ENCODE assay signal across 8 cellular contexts in the genomic region with DNA sequence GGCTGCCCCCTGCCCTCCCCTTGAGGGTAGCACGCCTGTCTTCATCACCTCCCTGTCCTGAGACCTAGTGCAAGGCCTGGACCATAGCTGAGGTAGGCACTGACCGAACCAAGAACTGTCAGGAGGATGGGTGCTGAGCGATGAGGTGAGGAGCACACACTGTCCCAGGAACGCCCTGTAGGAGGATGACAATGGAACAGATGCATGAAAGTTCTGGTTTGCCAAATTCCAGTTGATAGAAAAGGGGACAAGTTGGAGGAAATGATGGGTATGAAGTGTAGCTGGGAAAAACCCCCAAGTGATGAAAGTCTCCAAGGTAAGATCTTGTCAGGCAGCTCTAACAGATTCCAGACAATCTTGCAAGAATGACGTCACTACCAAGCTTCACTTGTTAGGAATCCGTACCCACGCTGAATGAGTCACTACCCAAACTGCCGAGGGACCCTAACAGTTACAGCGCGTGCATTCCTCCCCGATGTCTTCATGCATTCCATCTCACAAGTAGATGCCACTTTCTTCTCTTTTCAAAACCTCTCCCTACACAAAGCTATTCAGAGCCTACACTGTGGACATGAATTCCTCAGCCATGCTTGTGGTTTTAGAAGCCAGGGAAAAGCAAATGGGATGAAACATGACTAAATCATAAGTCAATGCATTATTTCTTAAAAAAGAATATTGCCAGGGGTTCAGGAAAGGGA. TPM values are rescaled to one million over a fixed set of nuclear protein-coding genes. Genes with fewer than 3 reads are reported as not detected.
DNase-seq lines count a peak whose midpoint lies in the region; ATAC-seq and TF ChIP-seq lines count a peak whose summit lies in the region.

No MANE protein-coding gene starts in this region.

- in situ Hi-C loops in GM13976 (cut with MboI; ENCODE audit: low sequenced_read_pairs, unreplicated experiment), result no loop called here

- DNase-seq in Ammon's horn (ENCODE audit: low spot score) (peak; percentile 68), PC-3 (peak; percentile 99), fibroblast of gingiva (ENCODE audit: low read depth) (peak; percentile 100), non-pigmented ciliary epithelial cell (ENCODE audit: low read depth) (peak; percentile 100), HuH-7 (ENCODE audit: low spot score) (no peak), GF-D8 (lab: John Stamatoyannopoulos, UW) (no peak), GM13976 (ENCODE audit: low spot score) (no peak)

- H4K20me1 ChIP-seq in PC-3 (ENCODE audit: low read length), result no peaks in the 10 kb centered on the region

- H3K4me1 ChIP-seq in PC-3 (ENCODE audit: insufficient read depth, low read length), result peaks cover 38% of the 10 kb centered on the region

- intact Hi-C loops in PC-3 (cut with micrococcal nuclease), result no loop called here

- CTCF ChIA-PET in PC-3 (lab: Charles Lee), result interaction anchor here (0.5 kb wide), 1 partner anchor 119 kb away, joined by 3 read pairs; no protein-coding TSS in a partner anchor

- H3K4me3 ChIP-seq in PC-3 (ENCODE audit: low read length), result peak overlapping the region; percentile 38; the same call in 1 of the 2 replicates

- H3K27me3 ChIP-seq in PC-3 (ENCODE audit: low read length), result no peaks in the 10 kb centered on the region

- H3K4me2 ChIP-seq in PC-3 (ENCODE audit: low read length), result peak overlapping the region; percentile 70

- no peaks in the 10 kb centered on the region for H3K9me3 ChIP-seq in PC-3 (ENCODE audit: low read length)

- peak; percentile 96 for ATAC-seq in PC-3
- ATAC-seq in HG02970 (IDR thresholded peaks at IDR 0.05; ENCODE audit: low FRiP score, unreplicated experiment), result no peak

- peak overlapping the region; percentile 51; the same call in 1 of the 2 replicates for H2AFZ ChIP-seq in PC-3 (ENCODE audit: low read length)

- peaks cover 13% of the 10 kb centered on the region for H3F3A ChIP-seq in PC-3 (ENCODE audit: low read length, unreplicated experiment)

- H3K9ac ChIP-seq in PC-3 (ENCODE audit: low read length), result peak overlapping the region; percentile 66

- TF ChIP-seq CTCF in PC-3 (conservative IDR thresholded peaks at IDR 0.05; ENCODE audit: low read depth, low read length) (no peak), GM13976 (IDR thresholded peaks at IDR 0.05; ENCODE audit: borderline replicate concordance, control extremely low read depth, extremely low read depth, insufficient read depth, missing control alignments) (no peak)

- H3K27ac ChIP-seq in PC-3 (ENCODE audit: low read length), result peak overlapping the region; percentile 97

- H3K36me3 ChIP-seq in PC-3 (ENCODE audit: low read depth, low read length), result no peaks in the 10 kb centered on the region

- H3K9me2 ChIP-seq in PC-3 (replicated peaks; ENCODE audit: low read length), result no peaks in the 10 kb centered on the region

- POLR2A ChIA-PET in PC-3 (lab: Charles Lee; ENCODE audit: unreplicated experiment), result interaction anchor here (0.5 kb wide), 1 partner anchor 594 kb away, joined by 4 read pairs; no protein-coding TSS in a partner anchor

- H3K79me2 ChIP-seq in PC-3 (ENCODE audit: low read length), result no peaks in the 10 kb centered on the region

- BruUV-seq in PC-3 (replicated peaks; lab: Mats Ljungman, UMichigan), result no TSS peak

RNA-seq across cellular contexts. Expression of a gene that starts 27.6 kb away (rescaled TPM):
- total RNA-seq in PC-3 (2014; rRNA removed), result 95.7 and 110 TPM in 2 replicates

Comparison
In these comparisons a context has a peak if more than half of its experiments do, and no peak if none do; other contexts are left out.
1. DNase-seq: peak in Ammon's horn (single experiment), PC-3 (single experiment), fibroblast of gingiva (single experiment) and non-pigmented ciliary epithelial cell (single experiment); none in HuH-7 (single experiment), GF-D8 (single experiment) and GM13976 (single experiment).